Comparison of ENCODE assay signal across 8 cellular contexts in the genomic region with DNA sequence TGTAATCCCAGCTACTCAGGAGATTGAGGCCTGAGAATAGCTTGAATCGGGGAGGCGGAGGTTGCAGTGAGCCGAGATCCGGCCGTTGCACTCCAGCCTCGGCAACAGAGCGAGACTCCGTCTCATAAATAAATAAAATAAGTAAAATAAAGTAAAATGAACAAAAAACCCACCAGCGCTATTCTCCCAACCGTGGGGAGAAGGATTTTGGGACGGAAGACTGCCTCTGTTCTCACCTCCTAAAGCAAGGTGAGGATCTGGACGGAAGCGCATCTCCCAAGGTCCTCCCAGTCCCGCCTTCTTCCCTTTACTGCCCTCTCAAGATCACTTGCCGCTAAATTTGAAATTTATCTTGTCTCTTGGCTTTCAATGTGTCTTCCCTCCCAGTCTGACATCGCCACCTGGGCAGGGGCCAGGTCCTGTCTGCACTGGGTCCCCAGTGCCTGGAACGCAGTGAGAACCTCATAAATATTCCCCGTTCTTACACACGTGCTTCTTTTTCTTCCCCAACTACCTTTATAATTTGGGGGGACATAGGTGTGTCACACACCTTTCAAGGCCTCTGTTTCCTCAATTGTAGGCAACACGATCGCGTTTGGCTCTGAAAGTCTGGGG. TPM values are rescaled to one million over a fixed set of nuclear protein-coding genes. Genes with fewer than 3 reads are reported as not detected.
DNase-seq lines count a peak whose midpoint lies in the region; ATAC-seq, FAIRE-seq and TF ChIP-seq lines count a peak whose summit lies in the region.

No MANE protein-coding gene starts in this region.

- H3K27me3 Mint-ChIP-seq in dendritic cell treated with granulocyte-macrophage colony-stimulating factor and Interleukin-4, amounts not matched to agents 40 ng/mL and 50 ng/mL, for 4 days, result no peaks in the 10 kb centered on the region

- DNase-seq in NT2/D1 (ENCODE audit: low read depth, low spot score), result no peak
- DNase-seq in UCSD-AML1 (lab: John Stamatoyannopoulos, UW; ENCODE audit: unreplicated experiment), result no peak
- no peak for DNase-seq in NCI-H187 treated with DMSO at 0.1 percent for 48 hours (lab: John Stamatoyannopoulos, UW)
- no peak for DNase-seq in GM12892 (ENCODE audit: insufficient read length)

- H3K4me1 Mint-ChIP-seq in dendritic cell treated with granulocyte-macrophage colony-stimulating factor and Interleukin-4, amounts not matched to agents 40 ng/mL and 50 ng/mL, for 4 days (ENCODE audit: low read depth), result peaks cover 53% of the 10 kb centered on the region

- peak overlapping the region; percentile 58 for H3K4me3 Mint-ChIP-seq in dendritic cell treated with granulocyte-macrophage colony-stimulating factor and Interleukin-4, amounts not matched to agents 40 ng/mL and 50 ng/mL, for 4 days

- ATAC-seq in HG03175 (IDR thresholded peaks at IDR 0.05; ENCODE audit: unreplicated experiment), result no peak

- TF ChIP-seq CTCF in C4-2B (conservative IDR thresholded peaks at IDR 0.05) (no peak), neutrophil (IDR thresholded peaks at IDR 0.05) (no peak)

- H3K27me3 ChIP-seq in NT2/D1 (ENCODE audit: insufficient read depth, insufficient read length) (no peaks in the 10 kb centered on the region), neutrophil (no peaks in the 10 kb centered on the region)

- intact Hi-C loops in dendritic cell treated with granulocyte-macrophage colony-stimulating factor and Interleukin-4, amounts not matched to agents 40 ng/mL and 50 ng/mL, for 4 days (cut with micrococcal nuclease), result no loop called here

- H3K36me3 Mint-ChIP-seq in dendritic cell treated with granulocyte-macrophage colony-stimulating factor and Interleukin-4, amounts not matched to agents 40 ng/mL and 50 ng/mL, for 4 days (ENCODE audit: low read depth), result peaks cover 40% of the 10 kb centered on the region

- H3K9me3 ChIP-seq in NT2/D1 (ENCODE audit: insufficient read depth, low read length) (no peaks in the 10 kb centered on the region), neutrophil (no peaks in the 10 kb centered on the region)

- peak overlapping the region; percentile 97 for H3K27ac Mint-ChIP-seq in dendritic cell treated with granulocyte-macrophage colony-stimulating factor and Interleukin-4, amounts not matched to agents 40 ng/mL and 50 ng/mL, for 4 days

- FAIRE-seq in GM12892 (lab: Jason Lieb, UNC), result no peak

- H3K36me3 ChIP-seq in NT2/D1 (ENCODE audit: insufficient read depth, insufficient read length, low read length), result peaks cover 32% of the 10 kb centered on the region
- peaks cover 24% of the 10 kb centered on the region for H3K36me3 ChIP-seq in neutrophil

- H3K9me3 Mint-ChIP-seq in dendritic cell treated with granulocyte-macrophage colony-stimulating factor and Interleukin-4, amounts not matched to agents 40 ng/mL and 50 ng/mL, for 4 days, result no peaks in the 10 kb centered on the region

- no peak for TF ChIP-seq POLR2A in GM12892 (IDR thresholded peaks at IDR 0.05; ENCODE audit: low read depth, low read length)

- H3K9ac ChIP-seq in NT2/D1 (ENCODE audit: insufficient read length, low read depth), result peak overlapping the region; percentile 69

- no peak overlapping the region for H3K4me3 ChIP-seq in NT2/D1 (ENCODE audit: insufficient read length, low read depth)
- H3K4me3 ChIP-seq in neutrophil (ENCODE audit: low read depth in 1 of 2, low read length in 1 of 2), result peak overlapping the region; percentile 89 to 96

- H3K27ac ChIP-seq in C4-2B (peak overlapping the region; percentile 97), neutrophil (peak overlapping the region; percentile 99)

- peaks cover 9% of the 10 kb centered on the region for H3K4me1 ChIP-seq in NT2/D1 (ENCODE audit: insufficient read depth, insufficient read length)
- peaks cover 38% of the 10 kb centered on the region in 2 experiments for H3K4me1 ChIP-seq in neutrophil (ENCODE audit: control insufficient read depth in 1 of 2, insufficient read depth in 1 of 2, low read depth in 1 of 2, low read length in 1 of 2)

RNA-seq across cellular contexts. Expression of a gene that starts 1.2 kb away (rescaled TPM):
- 23.8 TPM for polyA plus RNA-seq in GM12892 (2012; ENCODE audit: missing spikeins)

RNA-seq across cellular contexts. Expression of a gene that starts 10.0 kb away (rescaled TPM):
- 29.1 TPM for polyA plus RNA-seq in GM12892 (2012; ENCODE audit: missing spikeins)

RNA-seq across cellular contexts. Expression of a gene that starts 23.4 kb away (rescaled TPM):
- 7.0 TPM for polyA plus RNA-seq in GM12892 (2012; ENCODE audit: missing spikeins)

RNA-seq across cellular contexts. Expression of a gene that starts 44.2 kb away (rescaled TPM):
- not detected for polyA plus RNA-seq in GM12892 (2012; ENCODE audit: missing spikeins)

RNA-seq across cellular contexts. Expression of a gene that starts 52.5 kb away (rescaled TPM):
- 95.4 TPM for polyA plus RNA-seq in GM12892 (2012; ENCODE audit: missing spikeins)
